Comparison of ENCODE assay signal across 15 cellular contexts in the genomic region with DNA sequence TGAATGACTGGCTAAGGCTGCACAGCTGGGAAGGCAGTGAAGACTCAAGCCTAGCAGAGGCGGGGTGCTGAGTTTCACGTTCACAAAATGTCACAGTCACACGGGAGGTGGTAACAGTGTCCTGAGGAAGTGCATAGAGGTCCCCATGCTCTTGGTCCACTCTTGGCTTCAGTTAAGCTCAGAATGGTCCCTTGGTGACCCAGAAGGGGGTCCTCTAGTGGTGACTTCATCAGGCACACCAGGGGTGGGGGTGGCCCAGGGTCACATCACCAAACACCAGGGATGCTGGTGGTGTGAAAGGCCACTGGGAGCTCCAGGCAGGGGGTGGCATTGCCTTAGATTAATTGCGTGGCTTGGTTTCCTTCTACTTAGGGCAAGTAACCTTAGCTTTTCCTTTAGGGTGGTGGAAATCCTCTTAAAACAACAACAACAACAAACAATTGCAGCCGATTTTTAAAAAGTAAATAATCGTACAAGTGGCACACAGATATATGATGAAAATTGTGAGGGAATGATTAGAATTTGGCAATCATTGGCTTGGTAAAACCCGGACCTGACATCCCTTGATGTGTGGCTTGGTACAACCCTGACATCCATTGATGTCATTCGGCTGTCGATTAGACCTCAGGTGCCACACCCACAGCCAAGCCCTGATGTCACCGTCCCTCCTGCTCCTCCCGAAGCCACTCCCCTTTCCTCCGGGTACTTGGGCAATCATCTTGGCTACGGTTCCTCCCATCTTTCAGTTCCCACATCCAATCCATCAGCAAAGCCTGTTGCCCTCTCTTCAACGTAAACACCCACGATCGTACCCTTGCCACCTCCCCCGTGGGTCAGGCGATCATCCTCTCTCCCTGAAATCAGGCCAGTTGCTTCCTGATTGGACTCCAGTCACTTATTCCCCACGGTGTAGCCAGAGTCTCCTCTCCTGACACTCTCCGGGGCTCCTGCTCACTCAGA. TPM values are rescaled to one million over a fixed set of nuclear protein-coding genes. Genes with fewer than 3 reads are reported as not detected.
A peak's percentile ranks its signal among the peaks of the same experiment; 100 is the strongest.
DNase-seq lines count a peak whose midpoint lies in the region; ATAC-seq and TF ChIP-seq lines count a peak whose summit lies in the region.
"Had no signal": no experiment of that assay in that cellular context is flagged by ENCODE, and none has a peak within 500 bp of the region (broad histone marks: within the 10 kb centered on the region; RNA-seq: fewer than 3 reads in every experiment).

No MANE protein-coding gene starts in this region.

- H3K27ac ChIP-seq in HCT116 (ENCODE audit: low read depth, low read length) (no peak overlapping the region), neural progenitor cell (no peak overlapping the region)
- H3K27ac ChIP-seq: BLaER1, prostate gland had no signal

- no peak for TF ChIP-seq CTCF in HCT116 (IDR thresholded peaks at IDR 0.05 in 2 of 3, conservative IDR thresholded peaks at IDR 0.05 in 1 of 3; ENCODE audit: borderline replicate concordance in 1 of 3, insufficient read depth in 1 of 3, low read depth in 2 of 3, low read length in 2 of 3)
- no peak for TF ChIP-seq CTCF in fibroblast of pulmonary artery (IDR thresholded peaks at IDR 0.05; ENCODE audit: low read length, missing control alignments)
- TF ChIP-seq CTCF in neural progenitor cell (IDR thresholded peaks at IDR 0.05) = no peak

- intact Hi-C loops in HCT116 (cut with micrococcal nuclease) = no loop called here

- TF ChIP-seq POLR2A in HCT116 (IDR thresholded peaks at IDR 0.05; ENCODE audit: borderline replicate concordance, extremely low read depth, insufficient read depth, insufficient read length) = no peak

- H3K27me3 Mint-ChIP-seq in neural progenitor cell (ENCODE audit: insufficient read depth, low read depth) = peaks cover 11% of the 10 kb centered on the region
- H3K27me3 Mint-ChIP-seq in stimulated activated memory B cell treated with anti-CD40 and anti-IgM and Interleukin-4, amounts not matched to agents 10 μg/mL and 1 μg/mL and 100 μg/mL, for 72 hours = peaks cover 25% of the 10 kb centered on the region

- H3K4me3 ChIP-seq in HCT116 (replicated peaks in 1 of 2; ENCODE audit: low read depth in 1 of 2, low read length in 2 of 2) = no peak overlapping the region
- H3K4me3 ChIP-seq in fibroblast of pulmonary artery (replicated peaks; ENCODE audit: low read depth, low read length) = no peak overlapping the region
- H3K4me3 ChIP-seq in neural progenitor cell = no peak overlapping the region
- H3K4me3 ChIP-seq: BLaER1, prostate gland had no signal

- H3K27ac Mint-ChIP-seq in neural progenitor cell = peak overlapping the region; percentile 7
- H3K27ac Mint-ChIP-seq in stimulated activated memory B cell treated with anti-CD40 and anti-IgM and Interleukin-4, amounts not matched to agents 10 μg/mL and 1 μg/mL and 100 μg/mL, for 72 hours = no peak overlapping the region

- H3K9me2 ChIP-seq in HCT116 (ENCODE audit: insufficient read depth) = no peaks in the 10 kb centered on the region

- peaks cover 24% of the 10 kb centered on the region for H3K4me1 Mint-ChIP-seq in neural progenitor cell
- no peaks in the 10 kb centered on the region for H3K4me1 Mint-ChIP-seq in stimulated activated memory B cell treated with anti-CD40 and anti-IgM and Interleukin-4, amounts not matched to agents 10 μg/mL and 1 μg/mL and 100 μg/mL, for 72 hours
- H3K4me1 Mint-ChIP-seq: activated T-helper 17 cell treated with anti-CD3 and anti-CD28 coated beads, Interleukin-2, amount 50 U/mL, for 72 hours had no signal

- peak; percentile 76 for ATAC-seq in HCT116
- no peak for ATAC-seq in stimulated activated memory B cell treated with anti-CD40 and anti-IgM and Interleukin-4, amounts not matched to agents 10 μg/mL and 1 μg/mL and 100 μg/mL, for 72 hours
- ATAC-seq: activated T-helper 17 cell treated with anti-CD3 and anti-CD28 coated beads, Interleukin-2, amount 50 U/mL, for 72 hours had no signal

- no peaks in the 10 kb centered on the region for H4K20me1 ChIP-seq in HCT116 (ENCODE audit: insufficient read depth)
- H4K20me1 ChIP-seq in neural progenitor cell (ENCODE audit: low read depth) = no peaks in the 10 kb centered on the region
- H4K20me1 ChIP-seq: BLaER1 had no signal

- H3F3A ChIP-seq in neural progenitor cell (ENCODE audit: low read depth) = no peaks in the 10 kb centered on the region

- H3K36me3 Mint-ChIP-seq in neural progenitor cell = peaks cover 4% of the 10 kb centered on the region
- H3K36me3 Mint-ChIP-seq in stimulated activated memory B cell treated with anti-CD40 and anti-IgM and Interleukin-4, amounts not matched to agents 10 μg/mL and 1 μg/mL and 100 μg/mL, for 72 hours = no peaks in the 10 kb centered on the region

- no peaks in the 10 kb centered on the region for H3K79me2 ChIP-seq in HCT116 (ENCODE audit: insufficient read depth, low read length)
- H3K79me2 ChIP-seq in neural progenitor cell (ENCODE audit: low read depth) = no peaks in the 10 kb centered on the region

- DNase-seq in HCT116 (ENCODE audit: low read depth, low spot score) = peak; percentile 31
- DNase-seq in NCI-H82 (lab: John Stamatoyannopoulos, UW) = peak; percentile 69
- DNase-seq in fibroblast of pulmonary artery (ENCODE audit: low read depth) = peak; percentile 12
- peak; percentile 29 for DNase-seq in neural progenitor cell (ENCODE audit: low spot score)
- DNase-seq in superior temporal gyrus (ENCODE audit: extremely low spot score) = no peak
- DNase-seq in DMS79 treated with DMSO at 0.1 percent for 48 hours (lab: John Stamatoyannopoulos, UW) = no peak
- no peak for DNase-seq in stimulated activated CD4-positive, alpha-beta T cell treated with anti-CD3 and anti-CD28 coated beads, Interleukin-12 subunit alpha, Interleukin-12 subunit beta, amount 100 ng/mL, for 4 hours
- DNase-seq: activated CD4-positive, alpha-beta T cell treated with anti-CD3 and anti-CD28 coated beads for 4 hours; GDM1; NCI-H526 treated with DMSO at 0.1 percent for 48 hours; SW 1271 had no signal

- H3K4me3 Mint-ChIP-seq in neural progenitor cell = no peak overlapping the region
- H3K4me3 Mint-ChIP-seq in stimulated activated memory B cell treated with anti-CD40 and anti-IgM and Interleukin-4, amounts not matched to agents 10 μg/mL and 1 μg/mL and 100 μg/mL, for 72 hours = no peak overlapping the region
- H3K4me3 Mint-ChIP-seq: activated T-helper 17 cell treated with anti-CD3 and anti-CD28 coated beads, Interleukin-2, amount 50 U/mL, for 72 hours had no signal

- POLR2A ChIA-PET in HCT116 (lab: Charles Lee) = no interaction called here

- BruUV-seq in HCT116 (replicated peaks; lab: Mats Ljungman, UMichigan) = no TSS peak

- peaks cover 5% of the 10 kb centered on the region for H3K9me3 Mint-ChIP-seq in neural progenitor cell
- H3K9me3 Mint-ChIP-seq in stimulated activated memory B cell treated with anti-CD40 and anti-IgM and Interleukin-4, amounts not matched to agents 10 μg/mL and 1 μg/mL and 100 μg/mL, for 72 hours = no peaks in the 10 kb centered on the region
- H3K9me3 Mint-ChIP-seq: activated T-helper 17 cell treated with anti-CD3 and anti-CD28 coated beads, Interleukin-2, amount 50 U/mL, for 72 hours had no signal

- RAD21 ChIA-PET in HCT116 (lab: Charles Lee; ENCODE audit: low non-redundant PET in 1 of 2, low total read pairs in 2 of 2, uncharacterized antibody in 2 of 2, unreplicated experiment in 2 of 2) = no interaction called here

- H3K4me1 ChIP-seq in HCT116 (ENCODE audit: control insufficient read depth in 1 of 2, insufficient read depth in 2 of 2, low read length in 2 of 2) = no peaks in the 10 kb centered on the region
- no peaks in the 10 kb centered on the region for H3K4me1 ChIP-seq in neural progenitor cell
- H3K4me1 ChIP-seq: prostate gland had no signal

- no peaks in the 10 kb centered on the region for H3K9me3 ChIP-seq in HCT116 (ENCODE audit: control insufficient read depth in 1 of 2, insufficient read depth in 1 of 2, low read depth in 1 of 2, low read length in 2 of 2)
- no peaks in the 10 kb centered on the region for H3K9me3 ChIP-seq in neural progenitor cell (ENCODE audit: low read depth)
- H3K9me3 ChIP-seq: BLaER1, prostate gland had no signal

- H3K4me2 ChIP-seq in HCT116 (ENCODE audit: low read length) = no peak overlapping the region
- no peak overlapping the region for H3K4me2 ChIP-seq in neural progenitor cell
- H3K4me2 ChIP-seq: BLaER1 had no signal

- no peak overlapping the region for H3K9ac ChIP-seq in HCT116 (ENCODE audit: low read length)
- H3K9ac ChIP-seq in neural progenitor cell = no peak overlapping the region
- H3K9ac ChIP-seq: BLaER1 had no signal

- CTCF ChIA-PET in HCT116 (lab: Charles Lee) = no interaction called here

- no peak overlapping the region for H2AFZ ChIP-seq in HCT116 (ENCODE audit: low read depth, low read length, poor library complexity, severe bottlenecking)
- H2AFZ ChIP-seq in neural progenitor cell (replicated peaks) = peak overlapping the region; percentile 69

- no peak for TF ChIP-seq RAD21 in HCT116 (IDR thresholded peaks at IDR 0.05; ENCODE audit: low read depth)

- H3K27me3 ChIP-seq in HCT116 (ENCODE audit: insufficient read depth, low read length) = no peaks in the 10 kb centered on the region
- H3K27me3 ChIP-seq in neural progenitor cell = no peaks in the 10 kb centered on the region
- H3K27me3 ChIP-seq: BLaER1 had no signal

- no peaks in the 10 kb centered on the region for H3K36me3 ChIP-seq in HCT116 (ENCODE audit: control insufficient read depth in 1 of 2, insufficient read depth in 2 of 2, low read length in 2 of 2)
- H3K36me3 ChIP-seq in neural progenitor cell = no peaks in the 10 kb centered on the region
- H3K36me3 ChIP-seq: BLaER1, prostate gland had no signal

TF ChIP-seq in HCT116, 20 proteins besides CTCF, POLR2A, EP300 and RAD21:
- no peak for TF ChIP-seq CEBPB (IDR thresholded peaks at IDR 0.05; ENCODE audit: low read depth)

RNA-seq across cellular contexts. Expression of a gene that starts 44.8 kb away (rescaled TPM):
- total RNA-seq in HCT116 (2021; ENCODE audit: unreplicated experiment) = 13.0 TPM
- polyA plus RNA-seq in HCT116 (2012) = 6.1 and 7.0 TPM in 2 replicates
- 24.0 and 38.0 TPM in 2 replicates for total RNA-seq in neural progenitor cell (ENCODE audit: low replicate concordance)

Comparison
In these comparisons a context has a peak if more than half of its experiments do, and no peak if none do; other contexts are left out.
1. DNase-seq: peak in HCT116 (single experiment), NCI-H82 (single experiment), fibroblast of pulmonary artery (single experiment) and neural progenitor cell (single experiment); none in superior temporal gyrus (single experiment), DMS79 treated with DMSO at 0.1 percent for 48 hours (single experiment) and stimulated activated CD4-positive, alpha-beta T cell treated with anti-CD3 and anti-CD28 coated beads, Interleukin-12 subunit alpha, Interleukin-12 subunit beta, amount 100 ng/mL, for 4 hours (single experiment).